In the genomic region with DNA sequence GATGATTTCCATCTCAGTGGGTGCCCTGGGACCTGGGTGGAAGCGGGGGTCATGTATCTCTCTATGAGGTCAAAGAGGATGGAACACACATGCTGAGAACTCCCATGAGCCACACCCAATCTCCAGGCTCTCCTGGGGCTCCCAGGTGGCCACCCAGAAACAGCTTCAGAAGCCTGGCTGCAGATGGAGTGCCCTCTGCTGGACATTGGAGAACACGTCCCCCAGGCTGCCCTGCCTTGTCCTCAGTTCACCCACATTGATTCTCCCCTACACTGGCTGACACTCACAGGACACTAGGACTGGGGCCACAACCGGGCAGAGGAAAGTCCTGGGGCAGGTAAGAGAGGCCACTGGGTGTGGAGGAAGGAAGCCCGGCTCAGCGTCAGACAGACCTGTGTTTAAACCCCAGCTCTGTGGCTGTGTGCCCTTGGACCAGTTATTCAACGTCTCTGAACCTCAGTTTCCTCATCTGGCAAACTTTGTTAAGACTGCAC, we compare ENCODE assay signal across 8 cellular contexts. TPM values are rescaled to one million over a fixed set of nuclear protein-coding genes. Genes with fewer than 3 reads are reported as not detected.
DNase-seq lines count a peak whose midpoint lies in the region; ATAC-seq and TF ChIP-seq lines count a peak whose summit lies in the region.

No MANE protein-coding gene starts in this region.

- peak overlapping the region; percentile 3 to 83 (median 54) for H3K27ac Mint-ChIP-seq in CD8-positive, alpha-beta memory T cell

- TF ChIP-seq CTCF in Peyer's patch (IDR thresholded peaks at IDR 0.05) (peak; percentile 77 to 96 (median 92)), fibroblast of the aortic adventitia (IDR thresholded peaks at IDR 0.05; ENCODE audit: insufficient read depth, low read length) (peak; percentile 94), ovary (IDR thresholded peaks at IDR 0.05) (peak; percentile 70 to 85 (median 83))

- TF ChIP-seq POLR2A in Peyer's patch (IDR thresholded peaks at IDR 0.05) (no peak), ovary (IDR thresholded peaks at IDR 0.05) (no peak)

- intact Hi-C loops in ovary (cut with DNase I): loop anchor here in 2 of 4 donors (5.0 to 10.0 kb wide), 2 partner anchors 39 to 93 kb away; no protein-coding TSS in a partner anchor

- POLR2A ChIA-PET in CD8-positive, alpha-beta memory T cell (lab: Charles Lee): interaction anchor here (0.6 to 1.9 kb wide), 4 partner anchors 23 to 72 kb away, joined by 3 to 10 read pairs (median 6); partner anchors contain the start of genes GGA1 and PDXP

- no peaks in the 10 kb centered on the region for H3K9me3 Mint-ChIP-seq in CD8-positive, alpha-beta memory T cell

- no peak overlapping the region for H3K4me3 ChIP-seq in CD8-positive, alpha-beta memory T cell (ENCODE audit: low read length)
- H3K4me3 ChIP-seq in Peyer's patch (no peak overlapping the region), fibroblast of the aortic adventitia (ENCODE audit: low read depth, low read length) (no peak overlapping the region), ovary (no peak overlapping the region)

- H3K4me3 Mint-ChIP-seq in CD8-positive, alpha-beta memory T cell: peak overlapping the region in 3 of 7 donors; percentile 7 to 73 (median 15)

- peaks cover 0 to 19% (median 4%) of the 10 kb centered on the region in 3 donors for H3K36me3 Mint-ChIP-seq in CD8-positive, alpha-beta memory T cell

- peak; percentile 47 to 81 (median 66) for DNase-seq in CD8-positive, alpha-beta memory T cell
- DNase-seq in HUDEP-2 (lab: John Stamatoyannopoulos, UW; ENCODE audit: unreplicated experiment in 76 of 76): peak in 64 of 76 experiments; percentile 7 to 78 (median 50)
- peak; percentile 66 to 91 (median 79) for DNase-seq in Peyer's patch
- peak; percentile 54 for DNase-seq in activated T-helper 1 cell treated with Interleukin-2 at 50 U/mL for 16 hours (ENCODE audit: low read depth)
- DNase-seq in fibroblast of the aortic adventitia (ENCODE audit: low read depth): peak; percentile 82
- DNase-seq in ovary: peak; percentile 73 to 84 (median 79)
- DNase-seq in ureter (ENCODE audit: low spot score): peak; percentile 81

- no peak for ATAC-seq in GM19395 (IDR thresholded peaks at IDR 0.05; ENCODE audit: unreplicated experiment)

- no peaks in the 10 kb centered on the region for H3K9me3 ChIP-seq in CD8-positive, alpha-beta memory T cell (ENCODE audit: low read length)
- H3K9me3 ChIP-seq in Peyer's patch (no peaks in the 10 kb centered on the region), ovary (no peaks in the 10 kb centered on the region)

- TF ChIP-seq EP300 in ovary (IDR thresholded peaks at IDR 0.05): no peak

- peaks cover 0 to 1% of the 10 kb centered on the region in 2 donors for H3K27me3 Mint-ChIP-seq in CD8-positive, alpha-beta memory T cell

- peaks cover 19% of the 10 kb centered on the region for H3K4me1 ChIP-seq in CD8-positive, alpha-beta memory T cell (ENCODE audit: insufficient read depth, low read length)
- peaks cover 0 to 44% (median 8%) of the 10 kb centered on the region in 4 donors for H3K4me1 ChIP-seq in Peyer's patch
- no peaks in the 10 kb centered on the region for H3K4me1 ChIP-seq in ovary (ENCODE audit: insufficient read depth)

- no peaks in the 10 kb centered on the region for H3K36me3 ChIP-seq in CD8-positive, alpha-beta memory T cell (ENCODE audit: insufficient read depth, low read length)
- no peaks in the 10 kb centered on the region for H3K36me3 ChIP-seq in Peyer's patch
- H3K36me3 ChIP-seq in ovary: no peaks in the 10 kb centered on the region

- CTCF ChIA-PET in CD8-positive, alpha-beta memory T cell (lab: Charles Lee): interaction anchor here (0.8 to 16.7 kb wide), 20 partner anchors 11 to 182 kb away, joined by 3 to 375 read pairs (median 6); partner anchors contain the start of genes GGA1, PDXP and SH3BP1

- 14 to 32% (median 18%) methylated on average over 6 of the region's 6 CpGs for WGBS in ovary, 3 donors

- peaks cover 22 to 38% (median 35%) of the 10 kb centered on the region in 3 donors for H3K4me1 Mint-ChIP-seq in CD8-positive, alpha-beta memory T cell

- H3K27ac ChIP-seq in CD8-positive, alpha-beta memory T cell (ENCODE audit: low read depth, low read length): no peak overlapping the region
- H3K27ac ChIP-seq in Peyer's patch (peak overlapping the region in 2 of 4 donors; percentile 14 to 30), ovary (no peak overlapping the region)

- no peaks in the 10 kb centered on the region for H3K27me3 ChIP-seq in CD8-positive, alpha-beta memory T cell (ENCODE audit: insufficient read depth, low read length, poor library complexity, severe bottlenecking)
- H3K27me3 ChIP-seq in Peyer's patch: no peaks in the 10 kb centered on the region
- no peaks in the 10 kb centered on the region for H3K27me3 ChIP-seq in ovary

RNA-seq across cellular contexts. Expression of gene NOL12, which starts 4.5 kb away (rescaled TPM):
- total RNA-seq in CD8-positive, alpha-beta memory T cell: 10 to 100 TPM; 53.6 to 57.2 TPM
- polyA plus RNA-seq in CD8-positive, alpha-beta memory T cell: 38.3 TPM
- total RNA-seq in Peyer's patch (100 to 1,000 TPM in 1 of 4 donors, 10 to 100 TPM in 3; 37.5 to 144 (median 57.1) TPM), fibroblast of the aortic adventitia (ENCODE audit: low replicate concordance) (12.7 and 14.0 TPM in 2 replicates), ovary (10 to 100 TPM; 11.9 to 36.0 (median 20.3) TPM), ureter (36.8 TPM)
- 10 to 100 TPM in 1 of 2 donors, 1 to 10 TPM in 1; 7.6 to 19.3 TPM for polyA plus RNA-seq in ovary

RNA-seq across cellular contexts. Expression of gene LGALS1, which starts 6.2 kb away (rescaled TPM):
- total RNA-seq in CD8-positive, alpha-beta memory T cell: 100 to 1,000 TPM; 204 to 223 TPM
- polyA plus RNA-seq in CD8-positive, alpha-beta memory T cell: 182 TPM
- total RNA-seq in Peyer's patch (100 to 1,000 TPM in 1 of 4 donors, 10 to 100 TPM in 3; 44.8 to 352 (median 73.5) TPM), fibroblast of the aortic adventitia (ENCODE audit: low replicate concordance) (3,846 and 5,734 TPM in 2 replicates), ovary (1,000 to 10,000 TPM in 5 of 7 donors, 100 to 1,000 TPM in 2; 819 to 1,819 (median 1,125) TPM), ureter (396 TPM)
- polyA plus RNA-seq in ovary: 1,000 to 10,000 TPM in 1 of 2 donors, 100 to 1,000 TPM in 1; 331 to 1,399 TPM

RNA-seq across cellular contexts. Expression of gene TRIOBP, which starts 15.2 kb away (rescaled TPM):
- 10 to 100 TPM; 26.1 to 26.7 TPM for total RNA-seq in CD8-positive, alpha-beta memory T cell
- polyA plus RNA-seq in CD8-positive, alpha-beta memory T cell: 13.6 TPM
- 10 to 100 TPM; 54.6 to 89.1 (median 83.6) TPM for total RNA-seq in Peyer's patch
- total RNA-seq in fibroblast of the aortic adventitia (ENCODE audit: low replicate concordance): 150 and 151 TPM in 2 replicates
- 100 to 1,000 TPM in 2 of 7 donors, 10 to 100 TPM in 5; 54.6 to 175 (median 88.7) TPM for total RNA-seq in ovary
- 10 to 100 TPM; 19.5 to 69.5 TPM for polyA plus RNA-seq in ovary
- 108 TPM for total RNA-seq in ureter

RNA-seq across cellular contexts. Expression of gene PDXP, which starts 23.1 kb away (rescaled TPM):
- total RNA-seq in CD8-positive, alpha-beta memory T cell: 10 to 100 TPM; 36.0 to 37.8 TPM
- 7.1 TPM for polyA plus RNA-seq in CD8-positive, alpha-beta memory T cell
- 100 to 1,000 TPM in 3 of 4 donors, 10 to 100 TPM in 1; 19.0 to 146 (median 111) TPM for total RNA-seq in Peyer's patch
- total RNA-seq in fibroblast of the aortic adventitia (ENCODE audit: low replicate concordance): 3.4 and 7.4 TPM in 2 replicates
- 10 to 100 TPM in 6 of 7 donors, 1 to 10 TPM in 1; 9.1 to 15.9 (median 12.7) TPM for total RNA-seq in ovary
- 10 to 100 TPM in 1 of 2 donors, 1 to 10 TPM in 1; 8.1 to 13.3 TPM for polyA plus RNA-seq in ovary
- total RNA-seq in ureter: 5.2 TPM

RNA-seq across cellular contexts. Expression of gene SH3BP1, which starts 42.1 kb away (rescaled TPM):
- 10 to 100 TPM; 93.1 to 94.6 TPM for total RNA-seq in CD8-positive, alpha-beta memory T cell
- 32.3 TPM for polyA plus RNA-seq in CD8-positive, alpha-beta memory T cell
- total RNA-seq in Peyer's patch (100 to 1,000 TPM in 1 of 4 donors, 10 to 100 TPM in 3; 55.0 to 135 (median 71.8) TPM), fibroblast of the aortic adventitia (ENCODE audit: low replicate concordance) (1.8 and 4.6 TPM in 2 replicates), ovary (10 to 100 TPM in 4 of 7 donors, 1 to 10 TPM in 3; 2.0 to 13.3 (median 10.9) TPM), ureter (56.2 TPM)
- polyA plus RNA-seq in ovary: 1 to 10 TPM; 4.5 to 5.5 TPM
